22 cellular contexts compared by ENCODE assay signal in the genomic region with DNA sequence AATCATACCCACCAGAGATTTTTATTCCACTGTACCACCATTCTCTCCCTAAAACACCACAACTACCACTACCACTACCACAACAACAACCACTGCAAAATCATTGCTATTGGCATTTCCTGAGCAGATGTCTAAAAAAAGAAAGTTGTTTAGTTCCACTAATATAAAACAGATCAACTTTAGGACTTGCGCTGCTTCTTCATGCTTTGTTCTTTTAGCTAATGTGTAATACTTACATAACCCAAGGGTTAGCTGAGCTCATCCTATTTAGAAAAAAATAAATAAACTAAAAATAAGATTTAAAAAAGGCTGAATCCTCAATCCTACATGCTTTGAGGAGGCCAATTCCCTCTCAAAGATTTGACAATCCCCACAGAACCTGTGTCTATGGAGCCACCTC. TPM values are rescaled to one million over a fixed set of nuclear protein-coding genes. Genes with fewer than 3 reads are reported as not detected.
DNase-seq lines count a peak whose midpoint lies in the region; TF ChIP-seq lines count a peak whose summit lies in the region.
"Had no signal": no experiment of that assay in that cellular context is flagged by ENCODE, and none has a peak within 500 bp of the region (broad histone marks: within the 10 kb centered on the region; RNA-seq: fewer than 3 reads in every experiment).

No MANE protein-coding gene starts in this region.

- BruUV-seq in A673 (replicated peaks; lab: Mats Ljungman, UMichigan) = no TSS peak

- no peaks in the 10 kb centered on the region for H3K9me3 ChIP-seq in A673 (ENCODE audit: low read depth, low read length, poor library complexity, severe bottlenecking)

- H4K5ac ChIP-seq in mesendoderm (ENCODE audit: low read length) = no peak overlapping the region

- H2BK15ac ChIP-seq in mesendoderm (replicated peaks; ENCODE audit: low read depth) = no peak overlapping the region

- POLR2A ChIA-PET in A673 (lab: Charles Lee; ENCODE audit: low non-redundant PET) = interaction anchor here (0.6 kb wide), 1 partner anchor 950 kb away, joined by 5 read pairs; no protein-coding TSS in a partner anchor

- H3K4me2 ChIP-seq in mesendoderm (ENCODE audit: low read length) = no peak overlapping the region

- no peak overlapping the region for H3K18ac ChIP-seq in mesendoderm (ENCODE audit: low read length)

- H3K79me2 ChIP-seq in mesendoderm (ENCODE audit: control insufficient read depth, insufficient read depth, low read length) = no peaks in the 10 kb centered on the region

- H3K9ac ChIP-seq in mesendoderm (ENCODE audit: low read length) = no peak overlapping the region

- DNase-seq in AG08395 (ENCODE audit: low spot score) (peak; percentile 31), HFF-Myc (ENCODE audit: extremely low read depth, low read depth) (peak; percentile 17), fibroblast of gingiva (ENCODE audit: low read depth) (peak; percentile 64), renal cortical epithelial cell (ENCODE audit: low read depth) (peak; percentile 13), mesendoderm (no peak), GM10266 (ENCODE audit: extremely low spot score) (no peak), DMS 273 treated with DMSO at 0.1 percent for 48 hours (lab: John Stamatoyannopoulos, UW) (no peak), A673 (ENCODE audit: low spot score) (no peak)
- DNase-seq: DMS79 treated with DMSO at 0.1 percent for 48 hours, H9, NCI-H1092, NCI-H1436 treated with DMSO at 0.1 percent for 48 hours, NCI-H2029, NCI-H345, NCI-H524 treated with DMSO at 0.1 percent for 48 hours, SHP77 treated with DMSO at 0.1 percent for 48 hours had no signal

- TF ChIP-seq CTCF in HFF-Myc (IDR thresholded peaks at IDR 0.05; ENCODE audit: low read depth, low read length, missing control alignments) (no peak), GM10266 (IDR thresholded peaks at IDR 0.05; ENCODE audit: control insufficient read depth, insufficient read depth, low read depth, missing control alignments) (no peak), A673 (conservative IDR thresholded peaks at IDR 0.05; ENCODE audit: low read depth, low read length) (no peak)

- no peak overlapping the region for H3K27ac ChIP-seq in mesendoderm (ENCODE audit: low read depth, low read length)
- no peak overlapping the region for H3K27ac ChIP-seq in A673 (ENCODE audit: low read depth, low read length, poor library complexity, severe bottlenecking)
- H3K27ac ChIP-seq: 22Rv1, C4-2B, HL-60 had no signal

- CTCF ChIA-PET in A673 (lab: Charles Lee) = no interaction called here

- no peaks in the 10 kb centered on the region for H3K36me3 ChIP-seq in mesendoderm (ENCODE audit: control insufficient read depth, insufficient read depth, low read length)
- H3K36me3 ChIP-seq in A673 (ENCODE audit: insufficient read depth, low read length, poor library complexity, severe bottlenecking) = no peaks in the 10 kb centered on the region

- no peak overlapping the region for H2BK5ac ChIP-seq in mesendoderm (ENCODE audit: low read length)

- H3K4me3 ChIP-seq in HFF-Myc (replicated peaks; ENCODE audit: low read depth, low read length) (no peak overlapping the region), mesendoderm (ENCODE audit: low read length) (no peak overlapping the region), A673 (ENCODE audit: low read depth, low read length, poor library complexity, severe bottlenecking) (no peak overlapping the region)

- no peak overlapping the region for H2AK5ac ChIP-seq in mesendoderm (ENCODE audit: low read length)

- no peak overlapping the region for H4K8ac ChIP-seq in mesendoderm (ENCODE audit: low read depth, low read length)

- H3K56ac ChIP-seq in mesendoderm (ENCODE audit: low read length) = no peak overlapping the region

- H3K4ac ChIP-seq in mesendoderm (ENCODE audit: low read depth, low read length) = no peak overlapping the region

- intact Hi-C loops in A673 (cut with micrococcal nuclease; ENCODE audit: unreplicated experiment) = no loop called here

- no peaks in the 10 kb centered on the region for H3K79me1 ChIP-seq in mesendoderm (ENCODE audit: low read length)

- H3K27me3 ChIP-seq in mesendoderm (ENCODE audit: insufficient read depth, low read length, poor library complexity) (no peaks in the 10 kb centered on the region), A673 (replicated peaks; ENCODE audit: insufficient read depth, low read depth, low read length, poor library complexity) (no peaks in the 10 kb centered on the region)

- H3K23ac ChIP-seq in mesendoderm (ENCODE audit: low read length) = no peak overlapping the region

- no CpG with 5 or more reads among the region's 1 CpG for WGBS in mesendoderm (ENCODE audit: extremely low coverage, insufficient coverage, low lambda C conversion rate)

- no peak overlapping the region for H2BK120ac ChIP-seq in mesendoderm (ENCODE audit: low read depth, low read length)

- H3K4me1 ChIP-seq in mesendoderm (ENCODE audit: control insufficient read depth, low read depth, low read length) = no peaks in the 10 kb centered on the region
- H3K4me1 ChIP-seq in A673 (ENCODE audit: insufficient read depth, low read length, poor library complexity, severe bottlenecking) = no peaks in the 10 kb centered on the region

RNA-seq across cellular contexts. Expression of a gene that starts 11.4 kb away (rescaled TPM):
- total RNA-seq in renal cortical epithelial cell (under 0.01 and 0.30 TPM in 2 replicates), A673 (2021) (not detected in 2 replicates)
- polyA plus RNA-seq in mesendoderm (2013, experiment 1 of 2) = not detected
- not detected for polyA plus RNA-seq in mesendoderm (2013, experiment 2 of 2)
- total RNA-seq: H9, MCF 10A, RPMI7951 had no signal
- polyA plus RNA-seq: AG04450 had no signal

Comparison
In these comparisons a context has a peak if more than half of its experiments do, and no peak if none do; other contexts are left out.
1. DNase-seq: peak in AG08395 (single experiment), HFF-Myc (single experiment), fibroblast of gingiva (single experiment) and renal cortical epithelial cell (single experiment); none in mesendoderm (single experiment), GM10266 (single experiment), DMS 273 treated with DMSO at 0.1 percent for 48 hours (single experiment) and A673 (single experiment).